ENCODE assay signal across 8 cellular contexts in the genomic region with DNA sequence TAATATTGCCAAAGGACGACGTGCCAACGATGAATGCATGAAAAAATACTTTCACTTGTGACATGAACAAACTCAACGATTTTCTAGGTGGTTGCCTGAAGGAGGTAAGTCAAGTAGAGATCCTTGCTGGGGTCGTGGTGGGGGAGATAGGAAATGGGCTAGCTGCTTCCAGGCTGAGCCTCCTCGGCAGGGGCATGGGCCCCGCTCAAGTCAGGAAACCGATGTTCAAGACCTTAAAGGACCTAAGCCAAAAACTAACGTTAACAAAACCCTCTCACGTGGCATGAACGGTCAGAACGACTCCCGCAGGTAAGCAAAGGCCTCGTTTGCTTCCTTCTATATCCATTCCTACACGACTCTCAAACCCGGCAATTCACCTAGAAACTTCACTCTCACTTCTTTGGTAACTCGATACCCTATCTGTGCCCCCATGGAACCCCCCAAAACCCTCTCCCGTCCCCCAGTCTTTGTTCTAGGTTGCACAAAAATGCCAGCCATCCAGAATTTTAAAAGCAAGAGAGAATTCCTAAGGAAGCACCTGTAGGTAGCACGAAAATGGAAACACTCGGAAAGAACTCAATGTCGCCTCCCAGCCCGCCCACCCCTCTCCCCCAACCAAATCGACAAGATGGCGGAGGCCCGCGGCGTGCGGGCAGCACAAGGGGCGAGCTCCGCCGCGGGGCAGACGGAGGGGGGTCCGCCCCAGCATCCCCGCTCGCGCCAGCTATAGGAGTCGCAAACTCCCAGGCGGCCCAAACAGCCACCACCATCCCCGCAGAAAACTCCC.
DNase-seq lines count a peak whose midpoint lies in the region; ATAC-seq and TF ChIP-seq lines count a peak whose summit lies in the region.

No MANE protein-coding gene starts in this region.

- peak overlapping the region; percentile 98 for H3K4me3 ChIP-seq in AG09309 (ENCODE audit: control insufficient read depth, low read depth, low read length)

- DNase-seq in AG09309 (ENCODE audit: low read depth) = no peak
- peak; percentile 60 to 77 for DNase-seq in NCI-H526 (lab: John Stamatoyannopoulos, UW)
- peak; percentile 5 for DNase-seq in amniotic epithelial cell (ENCODE audit: low read depth)
- DNase-seq in iPS-NIHi7 (ENCODE audit: extremely low spot score) = peak; percentile 49
- DNase-seq in stimulated activated CD8-positive, alpha-beta memory T cell treated with anti-CD3 and anti-CD28 coated beads, Interleukin-12 subunit alpha, Interleukin-12 subunit beta, amount 100 ng/mL, for 1 hour (ENCODE audit: low read depth) = peak; percentile 2
- DNase-seq in cerebellar cortex (ENCODE audit: low spot score) = no peak
- no peak for DNase-seq in GM10266 (ENCODE audit: extremely low spot score)

- ATAC-seq in GM21423 (IDR thresholded peaks at IDR 0.05; ENCODE audit: unreplicated experiment) = peak; percentile 3

- TF ChIP-seq CTCF in AG09309 (IDR thresholded peaks at IDR 0.05; ENCODE audit: control insufficient read depth, insufficient read depth, low read depth, low read length, missing control alignments) (no peak), GM10266 (IDR thresholded peaks at IDR 0.05; ENCODE audit: control insufficient read depth, insufficient read depth, low read depth, missing control alignments) (no peak)

Comparison
In these comparisons a context has a peak if more than half of its experiments do, and no peak if none do; other contexts are left out.
1. DNase-seq: peak in NCI-H526 (2 of 2), amniotic epithelial cell (single experiment), iPS-NIHi7 (single experiment) and stimulated activated CD8-positive, alpha-beta memory T cell treated with anti-CD3 and anti-CD28 coated beads, Interleukin-12 subunit alpha, Interleukin-12 subunit beta, amount 100 ng/mL, for 1 hour (single experiment); none in AG09309 (single experiment), cerebellar cortex (single experiment) and GM10266 (single experiment).